ENCODE assay signal across 29 cellular contexts in genomic region chr1:53186533-53186932, GRCh38. TPM values are rescaled to one million over a fixed set of nuclear protein-coding genes. Genes with fewer than 3 reads are reported as not detected.
"Had no signal": no experiment of that assay in that cellular context is flagged by ENCODE, and none has a peak within 500 bp of the region (broad histone marks: within the 10 kb centered on the region; RNA-seq: fewer than 3 reads in every experiment).

No MANE protein-coding gene starts in this region.

- FAIRE-seq: endothelial cell of umbilical vein, frontal cortex, islet of Langerhans had no signal

- H3K9me3 ChIP-seq: left lung, lower lobe of right lung, neutrophil, psoas muscle, stomach, thoracic aorta had no signal

- H3K4me1 ChIP-seq: psoas muscle had no signal

- H3K27ac ChIP-seq: coronary artery, heart left ventricle, left lung, lower lobe of right lung, neutrophil, psoas muscle, stomach, thoracic aorta had no signal

- H3K36me3 ChIP-seq: heart left ventricle, left lung, lower lobe of right lung, neutrophil, stomach, thoracic aorta had no signal

- H3K4me3 ChIP-seq: coronary artery, heart left ventricle, left lung, lower lobe of right lung, psoas muscle, skin epidermis, stomach, thoracic aorta had no signal

- H3K27me3 ChIP-seq: heart left ventricle, left lung, neutrophil, stomach had no signal

- ATAC-seq: heart left ventricle; left lung; lower lobe of right lung; naive thymus-derived CD8-positive, alpha-beta T cell; psoas muscle; sciatic nerve had no signal

- DNase-seq: effector CD4-positive, alpha-beta T cell; endodermal cell; heart left ventricle; hippocampal formation; left lung; lower lobe of right lung; midbrain; naive thymus-derived CD8-positive, alpha-beta T cell; psoas muscle; retina; stimulated activated CD4-positive, alpha-beta T cell treated with anti-CD3 and anti-CD28 coated beads, Interleukin-2, amount 100 ng/mL, for 24 hours; stimulated activated CD4-positive, alpha-beta T cell treated with anti-CD3 and anti-CD28 coated beads, Interleukin-4, amount 100 ng/mL, for 4 hours; stimulated activated naive CD4-positive, alpha-beta T cell; stomach; substantia nigra; trophoblast cell had no signal

RNA-seq across cellular contexts. Expression of gene SLC1A7, which starts 44.1 kb away (rescaled TPM):
- total RNA-seq: cerebellum; dermis microvascular lymphatic vessel endothelial cell; endothelial cell of umbilical vein; frontal cortex; glomerular endothelial cell; naive thymus-derived CD8-positive, alpha-beta T cell; urinary bladder had no signal
- polyA plus RNA-seq: endothelial cell of umbilical vein; naive thymus-derived CD8-positive, alpha-beta T cell; neural cell had no signal
